ENCODE assay signal across 8 cellular contexts in the genomic region with DNA sequence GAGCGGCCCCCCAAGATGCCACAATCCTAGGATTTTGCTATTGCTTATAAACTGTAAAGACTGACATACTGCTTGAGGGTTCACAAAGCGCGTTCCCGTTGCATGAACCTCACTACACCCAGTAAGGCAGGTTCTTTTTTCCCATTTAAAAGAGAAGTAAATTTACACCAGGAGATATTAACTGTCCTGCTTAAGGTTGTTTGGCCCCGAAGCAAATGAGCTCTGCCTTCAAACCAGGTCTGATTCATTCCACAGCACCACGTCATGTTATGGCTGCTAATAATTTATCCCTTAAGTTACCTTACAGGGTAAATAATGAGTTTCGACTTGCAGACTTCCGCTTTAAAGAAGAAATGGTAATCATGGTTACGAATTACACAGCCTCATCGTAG. TPM values are rescaled to one million over a fixed set of nuclear protein-coding genes. Genes with fewer than 3 reads are reported as not detected.
DNase-seq lines count a peak whose midpoint lies in the region; ATAC-seq, FAIRE-seq and TF ChIP-seq lines count a peak whose summit lies in the region.

No MANE protein-coding gene starts in this region.

- dilution Hi-C loops in endothelial cell of umbilical vein (cut with MboI; ENCODE audit: extremely low pct_ligation_motif_present, low sequenced_read_pairs), result no loop called here

- H4K20me1 ChIP-seq in endothelial cell of umbilical vein (replicated peaks; ENCODE audit: control insufficient read depth, extremely low read depth, insufficient read depth, low read length), result peaks cover 7% of the 10 kb centered on the region

- H3K36me3 ChIP-seq in WERI-Rb-1 (no peaks in the 10 kb centered on the region), endothelial cell of umbilical vein (ENCODE audit: control insufficient read depth in 2 of 2, extremely low read depth in 1 of 2, insufficient read depth in 2 of 2, low read length in 2 of 2) (no peaks in the 10 kb centered on the region)

- peak overlapping the region; percentile 91 to 97 (median 96) for H3K27ac Mint-ChIP-seq in naive B cell

- H3K27me3 ChIP-seq in WERI-Rb-1 (ENCODE audit: insufficient read depth, low read depth, severe bottlenecking), result no peaks in the 10 kb centered on the region
- H3K27me3 ChIP-seq in endothelial cell of umbilical vein (ENCODE audit: control insufficient read depth in 2 of 2, insufficient read depth in 2 of 2, low read length in 2 of 2), result no peaks in the 10 kb centered on the region

- intact Hi-C loops in endothelial cell of umbilical vein (cut with micrococcal nuclease), result loop anchor here (2.0 to 5.0 kb wide), 3 partner anchors 35 to 255 kb away; a partner anchor contains a TSS

- no peak for DNase-seq in activated CD4-positive, CD25-positive, alpha-beta regulatory T cell treated with anti-CD3 and anti-CD28 coated beads, Interleukin-2, amount 50 U/mL, for 72 hours
- DNase-seq in WERI-Rb-1 (no peak), endothelial cell of umbilical vein (ENCODE audit: low read depth, low spot score) (peak; percentile 72), naive B cell (peak; percentile 58), T1000 (lab: John Stamatoyannopoulos, UW) (no peak)

- H3K4me2 ChIP-seq in endothelial cell of umbilical vein (ENCODE audit: insufficient read depth, low read length), result peak overlapping the region; percentile 99

- BruUV-seq in endothelial cell of umbilical vein (replicated peaks; lab: Mats Ljungman, UMichigan), result no TSS peak

- peak overlapping the region in 3 of 8 donors; percentile 94 to 99 (median 97) for H3K4me3 Mint-ChIP-seq in naive B cell

- POLR2A ChIA-PET in endothelial cell of umbilical vein (lab: Charles Lee), result interaction anchor here (1.3 kb wide), 1 partner anchor 37 kb away, joined by 5 read pairs; a partner anchor contains a TSS

- no peaks in the 10 kb centered on the region for H3K27me3 Mint-ChIP-seq in naive B cell

- peaks cover 46% of the 10 kb centered on the region for H3K79me2 ChIP-seq in endothelial cell of umbilical vein (ENCODE audit: control insufficient read depth, insufficient read depth, low read length)

- peak overlapping the region; percentile 99 for H2AFZ ChIP-seq in endothelial cell of umbilical vein (ENCODE audit: low read depth, low read length)

- H3K27ac ChIP-seq in WERI-Rb-1, result peak overlapping the region; percentile 12; the same call in 1 of the 2 replicates
- H3K27ac ChIP-seq in endothelial cell of umbilical vein (ENCODE audit: insufficient read depth, low read depth, low read length), result peak overlapping the region; percentile 53

- no peak for FAIRE-seq in endothelial cell of umbilical vein (lab: Jason Lieb, UNC)

- TF ChIP-seq CTCF in WERI-Rb-1 (IDR thresholded peaks at IDR 0.05; ENCODE audit: low read depth, low read length), result no peak
- no peak for TF ChIP-seq CTCF in endothelial cell of umbilical vein (IDR thresholded peaks at IDR 0.05; ENCODE audit: extremely low read depth in 1 of 2, insufficient read depth in 1 of 2, low read depth in 1 of 2, low read length in 2 of 2)

- H3K4me3 ChIP-seq in WERI-Rb-1 (ENCODE audit: low read depth, low read length) (peak overlapping the region; percentile 54), endothelial cell of umbilical vein (replicated peaks in 1 of 3; ENCODE audit: insufficient read depth in 1 of 3, low read depth in 1 of 3, low read length in 3 of 3) (peak overlapping the region; percentile 74 to 100 (median 99))

- H3K4me1 ChIP-seq in endothelial cell of umbilical vein (ENCODE audit: control insufficient read depth, extremely low read depth, insufficient read depth, low read length), result peaks cover 35% of the 10 kb centered on the region

- no peaks in the 10 kb centered on the region for H3K9me3 Mint-ChIP-seq in naive B cell

- no peaks in the 10 kb centered on the region for H3K9me3 ChIP-seq in WERI-Rb-1 (ENCODE audit: severe bottlenecking)
- no peaks in the 10 kb centered on the region for H3K9me3 ChIP-seq in endothelial cell of umbilical vein (replicated peaks; ENCODE audit: control insufficient read depth, insufficient read depth, low read length)

- TF ChIP-seq POLR2A in endothelial cell of umbilical vein (IDR thresholded peaks at IDR 0.05; ENCODE audit: low read depth, low read length), result no peak

- no peaks in the 10 kb centered on the region for H3K36me3 Mint-ChIP-seq in naive B cell

- H3K9ac ChIP-seq in endothelial cell of umbilical vein (replicated peaks; ENCODE audit: extremely low read depth, insufficient read depth, low read length), result peak overlapping the region; percentile 63

- H3K9me1 ChIP-seq in endothelial cell of umbilical vein (replicated peaks; ENCODE audit: control insufficient read depth, extremely low read depth, insufficient read depth, low read length), result no peaks in the 10 kb centered on the region

- peak; percentile 42 to 67 for ATAC-seq in activated CD4-positive, CD25-positive, alpha-beta regulatory T cell treated with anti-CD3 and anti-CD28 coated beads, Interleukin-2, amount 50 U/mL, for 24 hours
- ATAC-seq in HG03571 (IDR thresholded peaks at IDR 0.05; ENCODE audit: unreplicated experiment) (peak; percentile 30), naive B cell (ENCODE audit: low read depth in 2 of 2) (peak; percentile 35 to 45), GM18498 (IDR thresholded peaks at IDR 0.05; ENCODE audit: unreplicated experiment) (no peak)

- peaks cover 24 to 33% (median 28%) of the 10 kb centered on the region in 3 donors for H3K4me1 Mint-ChIP-seq in naive B cell

- CTCF ChIA-PET in endothelial cell of umbilical vein (lab: Charles Lee), result interaction anchor here (1.0 to 1.4 kb wide), 4 partner anchors 9 to 537 kb away, joined by 3 to 4 read pairs (median 3); no protein-coding TSS in a partner anchor

TF ChIP-seq in endothelial cell of umbilical vein, 7 proteins besides CTCF, POLR2A, EP300 and RAD21:
- peak; percentile 26 for TF ChIP-seq FOS (IDR thresholded peaks at IDR 0.05; ENCODE audit: borderline replicate concordance, insufficient read depth, low read length)
- TF ChIP-seq GATA2 (IDR thresholded peaks at IDR 0.05; ENCODE audit: insufficient read depth, insufficient read length, low read depth, low read length), result no peak
- no peak for TF ChIP-seq POLR2AphosphoS5 (IDR thresholded peaks at IDR 0.05; ENCODE audit: insufficient read depth, low read depth, low read length)
- TF ChIP-seq MYC (IDR thresholded peaks at IDR 0.05; ENCODE audit: low read depth, low read length), result no peak

RNA-seq across cellular contexts. Expression of a gene that starts 0.6 kb away (rescaled TPM):
- total RNA-seq in endothelial cell of umbilical vein, result 37.4 and 37.6 TPM in 2 replicates
- polyA plus RNA-seq in endothelial cell of umbilical vein, result 7.2 and 9.8 TPM in 2 replicates
- 11.2 and 12.3 TPM in 2 replicates for polyA plus RNA-seq in endothelial cell of umbilical vein (2011; cell fraction: cytosol; rRNA removed)
- polyA plus RNA-seq in endothelial cell of umbilical vein (2011; cell fraction: nucleus; rRNA removed), result 6.2 and 8.9 TPM in 2 replicates
- polyA plus RNA-seq in endothelial cell of umbilical vein (2012), result 25.2 and 39.1 TPM in 2 replicates
- polyA minus RNA-seq in endothelial cell of umbilical vein, result 18.2 and 18.4 TPM in 2 replicates
- 3.6 TPM for polyA minus RNA-seq in endothelial cell of umbilical vein (2011; cell fraction: cytosol; rRNA and poly(A)+ RNA removed)
- polyA minus RNA-seq in endothelial cell of umbilical vein (2011; cell fraction: nucleus; rRNA and poly(A)+ RNA removed), result 7.5 and 13.4 TPM in 2 replicates
- 1 to 10 TPM; 1.5 to 3.3 (median 2.4) TPM for polyA plus RNA-seq in naive B cell (ENCODE audit: low read depth in 6 of 6)

RNA-seq across cellular contexts. Expression of a gene that starts 1.2 kb away (rescaled TPM):
- 17.9 and 19.8 TPM in 2 replicates for total RNA-seq in endothelial cell of umbilical vein
- polyA plus RNA-seq in endothelial cell of umbilical vein (3.5 and 4.5 TPM in 2 replicates), naive B cell (ENCODE audit: low read depth in 6 of 6) (1 to 10 TPM; 1.1 to 4.1 (median 3.1) TPM)
- polyA plus RNA-seq in endothelial cell of umbilical vein (2011; cell fraction: cytosol; rRNA removed), result 4.7 and 5.1 TPM in 2 replicates
- 12.0 and 15.2 TPM in 2 replicates for polyA plus RNA-seq in endothelial cell of umbilical vein (2011; cell fraction: nucleus; rRNA removed)
- 9.1 and 11.1 TPM in 2 replicates for polyA plus RNA-seq in endothelial cell of umbilical vein (2012)
- polyA minus RNA-seq in endothelial cell of umbilical vein, result 13.5 and 15.6 TPM in 2 replicates
- 3.6 TPM for polyA minus RNA-seq in endothelial cell of umbilical vein (2011; cell fraction: cytosol; rRNA and poly(A)+ RNA removed)
- 24.1 and 30.1 TPM in 2 replicates for polyA minus RNA-seq in endothelial cell of umbilical vein (2011; cell fraction: nucleus; rRNA and poly(A)+ RNA removed)

RNA-seq across cellular contexts. Expression of a gene that starts 37.5 kb away (rescaled TPM):
- 125 and 127 TPM in 2 replicates for total RNA-seq in endothelial cell of umbilical vein
- polyA plus RNA-seq in endothelial cell of umbilical vein (47.3 and 57.0 TPM in 2 replicates), naive B cell (ENCODE audit: low read depth in 6 of 6) (10 to 100 TPM in 4 of 6 donors, 1 to 10 TPM in 2; 4.0 to 18.8 (median 14.4) TPM)
- 57.7 and 58.7 TPM in 2 replicates for polyA plus RNA-seq in endothelial cell of umbilical vein (2011; cell fraction: cytosol; rRNA removed)
- polyA plus RNA-seq in endothelial cell of umbilical vein (2011; cell fraction: nucleus; rRNA removed), result 56.4 and 65.3 TPM in 2 replicates
- polyA plus RNA-seq in endothelial cell of umbilical vein (2012), result 69.3 and 95.7 TPM in 2 replicates
- 130 and 131 TPM in 2 replicates for polyA minus RNA-seq in endothelial cell of umbilical vein
- 4.7 TPM for polyA minus RNA-seq in endothelial cell of umbilical vein (2011; cell fraction: cytosol; rRNA and poly(A)+ RNA removed)
- polyA minus RNA-seq in endothelial cell of umbilical vein (2011; cell fraction: nucleus; rRNA and poly(A)+ RNA removed), result 35.8 and 46.7 TPM in 2 replicates

Comparison
In these comparisons a context has a peak if more than half of its experiments do, and no peak if none do; other contexts are left out.
1. DNase-seq: peak in endothelial cell of umbilical vein (single experiment) and naive B cell (single experiment); none in activated CD4-positive, CD25-positive, alpha-beta regulatory T cell treated with anti-CD3 and anti-CD28 coated beads, Interleukin-2, amount 50 U/mL, for 72 hours (single experiment), WERI-Rb-1 (single experiment) and T1000 (single experiment).